In the genomic region with DNA sequence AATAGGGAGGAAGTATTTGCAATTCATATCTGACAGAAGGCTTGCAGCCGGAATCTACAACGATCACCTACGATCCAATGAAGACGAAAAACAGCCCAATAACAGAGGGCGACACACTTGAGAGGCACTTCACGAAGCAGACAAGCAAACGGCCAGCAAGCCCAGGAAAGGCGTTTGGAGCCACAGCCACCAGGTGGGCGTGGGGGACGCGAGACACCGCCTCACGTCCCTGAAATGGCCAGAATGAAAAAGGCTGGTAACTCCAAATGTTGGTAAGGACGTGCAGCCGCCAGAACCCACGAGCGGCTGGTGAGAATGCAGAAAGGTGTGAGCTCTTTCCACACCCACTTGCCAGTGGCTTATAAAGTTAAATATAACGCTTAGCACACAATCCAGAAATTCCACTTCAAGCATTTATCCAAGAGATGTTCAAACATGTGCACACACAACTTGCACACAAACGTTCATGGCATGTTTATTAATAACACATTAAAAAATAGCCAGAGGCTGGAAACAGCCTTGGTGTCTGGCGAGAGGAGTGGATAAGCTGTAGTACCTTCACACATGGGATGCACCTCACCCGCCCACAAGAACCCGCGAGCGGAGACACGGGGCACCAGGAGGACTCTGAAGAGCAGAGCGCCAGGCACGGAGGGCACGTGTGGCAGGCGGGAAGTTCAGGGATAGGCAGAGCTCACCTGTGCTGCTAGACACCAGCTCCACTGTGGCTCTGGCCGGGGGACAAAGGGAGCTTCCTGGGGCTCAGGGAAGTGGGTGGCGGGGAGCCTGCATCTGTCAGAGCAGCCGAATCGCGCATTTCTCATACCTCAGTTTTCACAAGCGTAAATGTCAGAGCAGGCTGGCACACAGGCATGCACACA, we compare ENCODE assay signal across 1 cellular context.
TF ChIP-seq lines count a peak whose summit lies in the region.

No MANE protein-coding gene starts in this region.

TF ChIP-seq in IMR-90, 13 proteins besides CTCF, POLR2A, EP300 and RAD21:
- TF ChIP-seq FOS (IDR thresholded peaks at IDR 0.05; ENCODE audit: low read depth, low read length) (no peak), BHLHE40 (IDR thresholded peaks at IDR 0.05; ENCODE audit: low read depth, low read length) (no peak), MXI1 (IDR thresholded peaks at IDR 0.05; ENCODE audit: borderline replicate concordance, low read depth, low read length) (no peak), RCOR1 (IDR thresholded peaks at IDR 0.05; ENCODE audit: insufficient replicate concordance, low read length) (no peak), MAFK (IDR thresholded peaks at IDR 0.05; ENCODE audit: low read depth, low read length) (no peak), CHD1 (IDR thresholded peaks at IDR 0.05; ENCODE audit: low read depth, low read length) (no peak), CEBPB (IDR thresholded peaks at IDR 0.05; ENCODE audit: low read depth, low read length) (no peak), MAZ (IDR thresholded peaks at IDR 0.05; ENCODE audit: borderline replicate concordance, low read depth, low read length) (no peak), SMC3 (IDR thresholded peaks at IDR 0.05; ENCODE audit: low read depth, low read length) (no peak), NFE2L2 (IDR thresholded peaks at IDR 0.05; ENCODE audit: low read depth, low read length) (no peak), RFX5 (IDR thresholded peaks at IDR 0.05; ENCODE audit: low read depth, low read length) (no peak)
- TF ChIP-seq, protein P1, sequence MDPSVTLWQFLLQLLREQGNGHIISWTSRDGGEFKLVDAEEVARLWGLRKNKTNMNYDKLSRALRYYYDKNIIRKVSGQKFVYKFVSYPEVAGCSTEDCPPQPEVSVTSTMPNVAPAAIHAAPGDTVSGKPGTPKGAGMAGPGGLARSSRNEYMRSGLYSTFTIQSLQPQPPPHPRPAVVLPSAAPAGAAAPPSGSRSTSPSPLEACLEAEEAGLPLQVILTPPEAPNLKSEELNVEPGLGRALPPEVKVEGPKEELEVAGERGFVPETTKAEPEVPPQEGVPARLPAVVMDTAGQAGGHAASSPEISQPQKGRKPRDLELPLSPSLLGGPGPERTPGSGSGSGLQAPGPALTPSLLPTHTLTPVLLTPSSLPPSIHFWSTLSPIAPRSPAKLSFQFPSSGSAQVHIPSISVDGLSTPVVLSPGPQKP (IDR thresholded peaks at IDR 0.05; ENCODE audit: borderline replicate concordance, low read depth, low read length) = no peak
- TF ChIP-seq, protein P2, sequence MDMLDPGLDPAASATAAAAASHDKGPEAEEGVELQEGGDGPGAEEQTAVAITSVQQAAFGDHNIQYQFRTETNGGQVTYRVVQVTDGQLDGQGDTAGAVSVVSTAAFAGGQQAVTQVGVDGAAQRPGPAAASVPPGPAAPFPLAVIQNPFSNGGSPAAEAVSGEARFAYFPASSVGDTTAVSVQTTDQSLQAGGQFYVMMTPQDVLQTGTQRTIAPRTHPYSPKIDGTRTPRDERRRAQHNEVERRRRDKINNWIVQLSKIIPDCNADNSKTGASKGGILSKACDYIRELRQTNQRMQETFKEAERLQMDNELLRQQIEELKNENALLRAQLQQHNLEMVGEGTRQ (IDR thresholded peaks at IDR 0.05; ENCODE audit: low read depth, low read length) = no peak
